ENCODE assay signal across 9 cellular contexts in the genomic region with DNA sequence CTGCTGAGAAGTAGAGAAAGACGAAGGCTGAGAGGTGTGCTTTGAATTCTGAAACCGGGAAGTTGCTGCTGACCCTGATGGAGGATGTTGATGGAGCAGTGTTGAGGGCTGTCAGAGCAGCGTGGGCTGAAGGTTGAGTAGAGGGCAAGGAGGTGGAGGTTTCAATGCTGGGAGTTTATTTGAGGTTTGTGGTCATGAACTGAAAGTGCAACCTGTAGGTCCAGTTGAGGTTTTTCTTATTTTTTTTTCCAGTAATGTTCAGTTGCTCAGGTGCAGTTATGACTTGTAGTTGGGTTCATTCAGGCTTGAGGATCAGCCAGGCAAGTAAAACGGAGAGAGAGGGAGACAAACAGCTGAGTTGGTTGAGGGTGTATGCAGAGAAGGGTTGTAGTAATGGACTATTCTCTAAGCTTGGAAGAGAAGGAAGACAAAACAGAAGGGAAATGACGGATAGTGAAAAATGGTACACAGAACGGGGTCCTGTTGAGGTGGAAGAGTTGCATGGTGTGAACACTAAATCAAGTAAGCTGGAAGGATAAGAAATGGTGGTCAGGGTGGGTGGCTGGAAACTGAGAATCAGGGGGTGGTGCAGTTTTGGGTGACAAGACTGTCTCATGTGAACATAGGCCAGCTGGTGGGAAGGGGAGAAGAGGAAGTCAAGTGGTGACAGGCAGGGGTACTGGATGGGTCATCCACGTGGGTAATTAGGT. TPM values are rescaled to one million over a fixed set of nuclear protein-coding genes. Genes with fewer than 3 reads are reported as not detected.
A peak's percentile ranks its signal among the peaks of the same experiment; 100 is the strongest.
DNase-seq lines count a peak whose midpoint lies in the region; ATAC-seq, FAIRE-seq and TF ChIP-seq lines count a peak whose summit lies in the region.
"Had no signal": no experiment of that assay in that cellular context is flagged by ENCODE, and none has a peak within 500 bp of the region (broad histone marks: within the 10 kb centered on the region; RNA-seq: fewer than 3 reads in every experiment).

No MANE protein-coding gene starts in this region.

- peaks cover 8% of the 10 kb centered on the region in 2 donors for H3K4me1 ChIP-seq in naive thymus-derived CD4-positive, alpha-beta T cell (ENCODE audit: control insufficient read depth in 2 of 2, insufficient read depth in 2 of 2, low read length in 2 of 2)

- no peak overlapping the region for H3K27ac ChIP-seq in naive thymus-derived CD4-positive, alpha-beta T cell (ENCODE audit: low read depth, low read length)

- peak overlapping the region; percentile 87 to 88 for H3K27ac Mint-ChIP-seq in T-cell
- H3K27ac Mint-ChIP-seq in naive thymus-derived CD4-positive, alpha-beta T cell, result peak overlapping the region in 8 of 9 donors; percentile 18 to 92 (median 66)

- peak in 6 of 34 experiments; percentile 4 to 36 (median 8) for DNase-seq in T-cell
- DNase-seq in naive thymus-derived CD4-positive, alpha-beta T cell, result peak in 1 of 9 donors; percentile 67
- DNase-seq in D721Med (ENCODE audit: insufficient read length, low spot score), result no peak
- no peak for DNase-seq in cardiac septum (ENCODE audit: low spot score)
- DNase-seq in COR-L47 (lab: John Stamatoyannopoulos, UW), result no peak
- DNase-seq in NCI-H1092 (lab: John Stamatoyannopoulos, UW), result no peak

- POLR2A ChIA-PET in T-cell (lab: Charles Lee), result no interaction called here
- POLR2A ChIA-PET in naive thymus-derived CD4-positive, alpha-beta T cell (lab: Charles Lee), result interaction anchor here (0.6 to 1.2 kb wide), 3 partner anchors 9 to 171 kb away, joined by 3 to 5 read pairs (median 3); partner anchors contain the start of gene UBE2G1

- H3K9me3 Mint-ChIP-seq in T-cell, result no peaks in the 10 kb centered on the region
- peaks cover 0 to 4% (median 0%) of the 10 kb centered on the region in 11 donors for H3K9me3 Mint-ChIP-seq in naive thymus-derived CD4-positive, alpha-beta T cell

- H3K27me3 ChIP-seq in naive thymus-derived CD4-positive, alpha-beta T cell (ENCODE audit: control insufficient read depth in 2 of 2, insufficient read depth in 2 of 2, low read length in 2 of 2), result no peaks in the 10 kb centered on the region

- ATAC-seq in GM18519 (IDR thresholded peaks at IDR 0.05; ENCODE audit: low FRiP score, unreplicated experiment) (peak; percentile 69), HG02678 (IDR thresholded peaks at IDR 0.05; ENCODE audit: unreplicated experiment) (peak; percentile 79), T-cell (replicated peaks in 1 of 4) (peak; percentile 68 to 79 (median 76))
- peak; percentile 65 for ATAC-seq in naive thymus-derived CD4-positive, alpha-beta T cell

- intact Hi-C loops in naive thymus-derived CD4-positive, alpha-beta T cell (cut with micrococcal nuclease), result loop anchor here in 1 of 2 donors (1.0 to 2.0 kb wide), 2 partner anchors 9 to 232 kb away; partner anchors contain the start of genes CYB5D2, UBE2G1 and ZZEF1
- intact Hi-C loops in cardiac septum (cut with DNase I), result no loop called here

- no peaks in the 10 kb centered on the region for H3K27me3 Mint-ChIP-seq in T-cell
- H3K27me3 Mint-ChIP-seq in naive thymus-derived CD4-positive, alpha-beta T cell, result no peaks in the 10 kb centered on the region

- no peaks in the 10 kb centered on the region for H3K9me3 ChIP-seq in naive thymus-derived CD4-positive, alpha-beta T cell (ENCODE audit: control insufficient read depth in 2 of 3, low read length in 3 of 3)

- peak overlapping the region; percentile 19 to 44 (median 25) for H3K4me3 Mint-ChIP-seq in T-cell
- H3K4me3 Mint-ChIP-seq in naive thymus-derived CD4-positive, alpha-beta T cell, result peak overlapping the region in 9 of 10 donors; percentile 1 to 82 (median 40)

- H3K36me3 ChIP-seq in naive thymus-derived CD4-positive, alpha-beta T cell (ENCODE audit: control insufficient read depth in 2 of 3, insufficient read depth in 3 of 3, low read length in 3 of 3), result no peaks in the 10 kb centered on the region

- TF ChIP-seq CTCF in D721Med (IDR thresholded peaks at IDR 0.05; ENCODE audit: insufficient read depth, missing control alignments), result no peak

- H3K36me3 Mint-ChIP-seq in T-cell, result no peaks in the 10 kb centered on the region
- peaks cover 0 to 8% (median 0%) of the 10 kb centered on the region in 5 donors for H3K36me3 Mint-ChIP-seq in naive thymus-derived CD4-positive, alpha-beta T cell

- CTCF ChIA-PET in T-cell (lab: Charles Lee), result interaction anchor here (0.6 to 1.2 kb wide), 3 partner anchors 70 to 175 kb away, joined by 4 to 10 read pairs (median 4); no protein-coding TSS in a partner anchor
- CTCF ChIA-PET in naive thymus-derived CD4-positive, alpha-beta T cell (lab: Charles Lee), result interaction anchor here (0.6 kb wide), 1 partner anchor 11 kb away, joined by 3 read pairs; no protein-coding TSS in a partner anchor

- peaks cover 12 to 26% (median 13%) of the 10 kb centered on the region in 3 donors for H3K4me1 Mint-ChIP-seq in T-cell
- peaks cover 11 to 31% (median 15%) of the 10 kb centered on the region in 7 donors for H3K4me1 Mint-ChIP-seq in naive thymus-derived CD4-positive, alpha-beta T cell

- no peak for FAIRE-seq in D721Med (lab: Jason Lieb, UNC)

- no peak overlapping the region for H3K4me3 ChIP-seq in naive thymus-derived CD4-positive, alpha-beta T cell (ENCODE audit: low read length)

RNA-seq across cellular contexts. Expression of gene UBE2G1, which starts 8.7 kb away (rescaled TPM):
- 10 to 100 TPM; 49.6 to 62.5 (median 56.4) TPM for total RNA-seq in T-cell
- 10 to 100 TPM; 50.1 to 63.7 (median 56.6) TPM for total RNA-seq in naive thymus-derived CD4-positive, alpha-beta T cell
- 10 to 100 TPM; 55.1 to 68.9 TPM for polyA plus RNA-seq in naive thymus-derived CD4-positive, alpha-beta T cell
- 80.4 TPM for total RNA-seq in cardiac septum

RNA-seq across cellular contexts. Expression of gene SPNS3, which starts 58.5 kb away (rescaled TPM):
- total RNA-seq in T-cell, result 1 to 10 TPM; 2.3 to 5.4 (median 4.6) TPM
- 1 to 10 TPM; 1.7 to 6.7 (median 4.2) TPM for total RNA-seq in naive thymus-derived CD4-positive, alpha-beta T cell
- polyA plus RNA-seq in naive thymus-derived CD4-positive, alpha-beta T cell, result 1 to 10 TPM; 5.1 to 7.3 TPM
- 0.54 TPM for total RNA-seq in cardiac septum
- total RNA-seq: fibroblast of lung had no signal
- polyA plus RNA-seq: fibroblast of lung had no signal
